1 cellular context compared by ENCODE assay signal in genomic region chr5:95760291-95761191, GRCh38.
TF ChIP-seq lines count a peak whose summit lies in the region.

No MANE protein-coding gene starts in this region.

TF ChIP-seq in HepG2, 621 proteins besides CTCF, POLR2A, EP300 and RAD21 (continued from another document):
- TF ChIP-seq ZBTB49 (CRISPR knock-in tag; IDR thresholded peaks at IDR 0.05; ENCODE audit: borderline replicate concordance): no peak
- TF ChIP-seq HNF4A (CRISPR knock-in tag; IDR thresholded peaks at IDR 0.05): peak; percentile 58
- no peak for TF ChIP-seq SRSF9 (IDR thresholded peaks at IDR 0.05; ENCODE audit: borderline replicate concordance, insufficient read depth, low read depth, low read length, poor library complexity, severe bottlenecking)
